1 cellular context compared by ENCODE assay signal in genomic region chr10:71736570-71737355, GRCh38.
TF ChIP-seq lines count a peak whose summit lies in the region.

No MANE protein-coding gene starts in this region.

TF ChIP-seq in HEK293, 187 proteins besides CTCF, POLR2A, EP300 and RAD21 (continued from another document and continues in another):
- no peak for TF ChIP-seq ZNF704 (tag by site-specific recombination; IDR thresholded peaks at IDR 0.05)
- TF ChIP-seq, protein P1, sequence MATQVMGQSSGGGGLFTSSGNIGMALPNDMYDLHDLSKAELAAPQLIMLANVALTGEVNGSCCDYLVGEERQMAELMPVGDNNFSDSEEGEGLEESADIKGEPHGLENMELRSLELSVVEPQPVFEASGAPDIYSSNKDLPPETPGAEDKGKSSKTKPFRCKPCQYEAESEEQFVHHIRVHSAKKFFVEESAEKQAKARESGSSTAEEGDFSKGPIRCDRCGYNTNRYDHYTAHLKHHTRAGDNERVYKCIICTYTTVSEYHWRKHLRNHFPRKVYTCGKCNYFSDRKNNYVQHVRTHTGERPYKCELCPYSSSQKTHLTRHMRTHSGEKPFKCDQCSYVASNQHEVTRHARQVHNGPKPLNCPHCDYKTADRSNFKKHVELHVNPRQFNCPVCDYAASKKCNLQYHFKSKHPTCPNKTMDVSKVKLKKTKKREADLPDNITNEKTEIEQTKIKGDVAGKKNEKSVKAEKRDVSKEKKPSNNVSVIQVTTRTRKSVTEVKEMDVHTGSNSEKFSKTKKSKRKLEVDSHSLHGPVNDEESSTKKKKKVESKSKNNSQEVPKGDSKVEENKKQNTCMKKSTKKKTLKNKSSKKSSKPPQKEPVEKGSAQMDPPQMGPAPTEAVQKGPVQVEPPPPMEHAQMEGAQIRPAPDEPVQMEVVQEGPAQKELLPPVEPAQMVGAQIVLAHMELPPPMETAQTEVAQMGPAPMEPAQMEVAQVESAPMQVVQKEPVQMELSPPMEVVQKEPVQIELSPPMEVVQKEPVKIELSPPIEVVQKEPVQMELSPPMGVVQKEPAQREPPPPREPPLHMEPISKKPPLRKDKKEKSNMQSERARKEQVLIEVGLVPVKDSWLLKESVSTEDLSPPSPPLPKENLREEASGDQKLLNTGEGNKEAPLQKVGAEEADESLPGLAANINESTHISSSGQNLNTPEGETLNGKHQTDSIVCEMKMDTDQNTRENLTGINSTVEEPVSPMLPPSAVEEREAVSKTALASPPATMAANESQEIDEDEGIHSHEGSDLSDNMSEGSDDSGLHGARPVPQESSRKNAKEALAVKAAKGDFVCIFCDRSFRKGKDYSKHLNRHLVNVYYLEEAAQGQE (tag by site-specific recombination; IDR thresholded peaks at IDR 0.05) = no peak
- no peak for TF ChIP-seq ZNF391 (tag by site-specific recombination; IDR thresholded peaks at IDR 0.05; ENCODE audit: borderline replicate concordance, low read depth)
- no peak for TF ChIP-seq ZXDB (tag by site-specific recombination; IDR thresholded peaks at IDR 0.05)
- TF ChIP-seq, protein P2, sequence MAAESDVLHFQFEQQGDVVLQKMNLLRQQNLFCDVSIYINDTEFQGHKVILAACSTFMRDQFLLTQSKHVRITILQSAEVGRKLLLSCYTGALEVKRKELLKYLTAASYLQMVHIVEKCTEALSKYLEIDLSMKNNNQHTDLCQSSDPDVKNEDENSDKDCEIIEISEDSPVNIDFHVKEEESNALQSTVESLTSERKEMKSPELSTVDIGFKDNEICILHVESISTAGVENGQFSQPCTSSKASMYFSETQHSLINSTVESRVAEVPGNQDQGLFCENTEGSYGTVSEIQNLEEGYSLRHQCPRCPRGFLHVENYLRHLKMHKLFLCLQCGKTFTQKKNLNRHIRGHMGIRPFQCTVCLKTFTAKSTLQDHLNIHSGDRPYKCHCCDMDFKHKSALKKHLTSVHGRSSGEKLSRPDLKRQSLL (tag by site-specific recombination; IDR thresholded peaks at IDR 0.05) = no peak
- no peak for TF ChIP-seq ZNF266 (tag by site-specific recombination; IDR thresholded peaks at IDR 0.05; ENCODE audit: low read depth)
- no peak; the same call in 1 of the 2 replicates for TF ChIP-seq ZNF10 (tag by site-specific recombination; IDR thresholded peaks at IDR 0.05)
- no peak for TF ChIP-seq ZNF654 (tag by site-specific recombination; IDR thresholded peaks at IDR 0.05; ENCODE audit: low read depth)
- no peak for TF ChIP-seq ZBTB1 (tag by site-specific recombination; IDR thresholded peaks at IDR 0.05)
- TF ChIP-seq ZNF664 (tag by site-specific recombination; IDR thresholded peaks at IDR 0.05) = no peak
- TF ChIP-seq, protein P3, sequence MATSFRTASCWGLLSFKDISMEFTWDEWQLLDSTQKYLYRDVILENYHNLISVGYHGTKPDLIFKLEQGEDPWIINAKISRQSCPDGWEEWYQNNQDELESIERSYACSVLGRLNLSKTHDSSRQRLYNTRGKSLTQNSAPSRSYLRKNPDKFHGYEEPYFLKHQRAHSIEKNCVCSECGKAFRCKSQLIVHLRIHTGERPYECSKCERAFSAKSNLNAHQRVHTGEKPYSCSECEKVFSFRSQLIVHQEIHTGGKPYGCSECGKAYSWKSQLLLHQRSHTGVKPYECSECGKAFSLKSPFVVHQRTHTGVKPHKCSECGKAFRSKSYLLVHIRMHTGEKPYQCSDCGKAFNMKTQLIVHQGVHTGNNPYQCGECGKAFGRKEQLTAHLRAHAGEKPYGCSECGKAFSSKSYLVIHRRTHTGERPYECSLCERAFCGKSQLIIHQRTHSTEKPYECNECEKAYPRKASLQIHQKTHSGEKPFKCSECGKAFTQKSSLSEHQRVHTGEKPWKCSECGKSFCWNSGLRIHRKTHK (tag by site-specific recombination; IDR thresholded peaks at IDR 0.05) = no peak
- TF ChIP-seq GLI2 (tag by site-specific recombination; IDR thresholded peaks at IDR 0.05; ENCODE audit: borderline replicate concordance, low read depth) = no peak
- TF ChIP-seq ZBTB20 (tag by site-specific recombination; IDR thresholded peaks at IDR 0.05) = 0 out of 2 replicates have a peak, but pooled peaks have one; percentile 24
- no peak for TF ChIP-seq ZNF16 (tag by site-specific recombination; IDR thresholded peaks at IDR 0.05; ENCODE audit: low read depth)
- TF ChIP-seq ZNF830 (tag by site-specific recombination; IDR thresholded peaks at IDR 0.05; ENCODE audit: low read depth) = no peak
- no peak for TF ChIP-seq ZNF2 (tag by site-specific recombination; IDR thresholded peaks at IDR 0.05)
- TF ChIP-seq BCL11B (tag by site-specific recombination; IDR thresholded peaks at IDR 0.05; ENCODE audit: low read depth) = no peak
- peak; percentile 75 for TF ChIP-seq ZNF341 (tag by site-specific recombination; IDR thresholded peaks at IDR 0.05; ENCODE audit: low read depth)
- no peak for TF ChIP-seq ZFP41 (tag by site-specific recombination; IDR thresholded peaks at IDR 0.05; ENCODE audit: borderline replicate concordance)
- TF ChIP-seq ZNF19 (tag by site-specific recombination; IDR thresholded peaks at IDR 0.05; ENCODE audit: low read depth) = no peak
- no peak for TF ChIP-seq ZNF394 (tag by site-specific recombination; IDR thresholded peaks at IDR 0.05; ENCODE audit: borderline replicate concordance)
- no peak for TF ChIP-seq ZNF529 (tag by site-specific recombination; IDR thresholded peaks at IDR 0.05; ENCODE audit: insufficient replicate concordance)
- no peak for TF ChIP-seq ZNF561 (tag by site-specific recombination; IDR thresholded peaks at IDR 0.05; ENCODE audit: borderline replicate concordance)
- no peak for TF ChIP-seq ZNF24 (tag by site-specific recombination; IDR thresholded peaks at IDR 0.05)
- TF ChIP-seq ZNF239 (tag by site-specific recombination; IDR thresholded peaks at IDR 0.05) = no peak
- TF ChIP-seq ZBTB21 (tag by site-specific recombination; IDR thresholded peaks at IDR 0.05) = no peak
- no peak for TF ChIP-seq ZFP37 (tag by site-specific recombination; IDR thresholded peaks at IDR 0.05)
- TF ChIP-seq ZNF596 (tag by site-specific recombination; IDR thresholded peaks at IDR 0.05) = no peak
- TF ChIP-seq, protein P4, sequence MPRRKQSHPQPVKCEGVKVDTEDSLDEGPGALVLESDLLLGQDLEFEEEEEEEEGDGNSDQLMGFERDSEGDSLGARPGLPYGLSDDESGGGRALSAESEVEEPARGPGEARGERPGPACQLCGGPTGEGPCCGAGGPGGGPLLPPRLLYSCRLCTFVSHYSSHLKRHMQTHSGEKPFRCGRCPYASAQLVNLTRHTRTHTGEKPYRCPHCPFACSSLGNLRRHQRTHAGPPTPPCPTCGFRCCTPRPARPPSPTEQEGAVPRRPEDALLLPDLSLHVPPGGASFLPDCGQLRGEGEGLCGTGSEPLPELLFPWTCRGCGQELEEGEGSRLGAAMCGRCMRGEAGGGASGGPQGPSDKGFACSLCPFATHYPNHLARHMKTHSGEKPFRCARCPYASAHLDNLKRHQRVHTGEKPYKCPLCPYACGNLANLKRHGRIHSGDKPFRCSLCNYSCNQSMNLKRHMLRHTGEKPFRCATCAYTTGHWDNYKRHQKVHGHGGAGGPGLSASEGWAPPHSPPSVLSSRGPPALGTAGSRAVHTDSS (tag by site-specific recombination; IDR thresholded peaks at IDR 0.05) = no peak
- no peak for TF ChIP-seq FEZF1 (tag by site-specific recombination; IDR thresholded peaks at IDR 0.05)
- TF ChIP-seq SALL2 (tag by site-specific recombination; IDR thresholded peaks at IDR 0.05; ENCODE audit: borderline replicate concordance) = no peak
- TF ChIP-seq SCRT2 (tag by site-specific recombination; IDR thresholded peaks at IDR 0.05) = no peak
- no peak for TF ChIP-seq ZNF768 (tag by site-specific recombination; IDR thresholded peaks at IDR 0.05)
- no peak for TF ChIP-seq ZNF148 (tag by site-specific recombination; IDR thresholded peaks at IDR 0.05; ENCODE audit: borderline replicate concordance)
- TF ChIP-seq PRDM1 (tag by site-specific recombination; IDR thresholded peaks at IDR 0.05) = no peak
- TF ChIP-seq ZNF843 (tag by site-specific recombination; IDR thresholded peaks at IDR 0.05) = 0 out of 2 replicates have a peak, but pooled peaks have one; percentile 23
- TF ChIP-seq, protein P5, sequence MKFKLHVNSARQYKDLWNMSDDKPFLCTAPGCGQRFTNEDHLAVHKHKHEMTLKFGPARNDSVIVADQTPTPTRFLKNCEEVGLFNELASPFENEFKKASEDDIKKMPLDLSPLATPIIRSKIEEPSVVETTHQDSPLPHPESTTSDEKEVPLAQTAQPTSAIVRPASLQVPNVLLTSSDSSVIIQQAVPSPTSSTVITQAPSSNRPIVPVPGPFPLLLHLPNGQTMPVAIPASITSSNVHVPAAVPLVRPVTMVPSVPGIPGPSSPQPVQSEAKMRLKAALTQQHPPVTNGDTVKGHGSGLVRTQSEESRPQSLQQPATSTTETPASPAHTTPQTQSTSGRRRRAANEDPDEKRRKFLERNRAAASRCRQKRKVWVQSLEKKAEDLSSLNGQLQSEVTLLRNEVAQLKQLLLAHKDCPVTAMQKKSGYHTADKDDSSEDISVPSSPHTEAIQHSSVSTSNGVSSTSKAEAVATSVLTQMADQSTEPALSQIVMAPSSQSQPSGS (tag by site-specific recombination; IDR thresholded peaks at IDR 0.05; ENCODE audit: low read depth) = no peak
- no peak for TF ChIP-seq SCRT1 (tag by site-specific recombination; IDR thresholded peaks at IDR 0.05; ENCODE audit: borderline replicate concordance)
- peak; percentile 53 for TF ChIP-seq ZNF600 (tag by site-specific recombination; IDR thresholded peaks at IDR 0.05)
- TF ChIP-seq KLF16 (tag by site-specific recombination; IDR thresholded peaks at IDR 0.05) = no peak
- TF ChIP-seq, protein P6, sequence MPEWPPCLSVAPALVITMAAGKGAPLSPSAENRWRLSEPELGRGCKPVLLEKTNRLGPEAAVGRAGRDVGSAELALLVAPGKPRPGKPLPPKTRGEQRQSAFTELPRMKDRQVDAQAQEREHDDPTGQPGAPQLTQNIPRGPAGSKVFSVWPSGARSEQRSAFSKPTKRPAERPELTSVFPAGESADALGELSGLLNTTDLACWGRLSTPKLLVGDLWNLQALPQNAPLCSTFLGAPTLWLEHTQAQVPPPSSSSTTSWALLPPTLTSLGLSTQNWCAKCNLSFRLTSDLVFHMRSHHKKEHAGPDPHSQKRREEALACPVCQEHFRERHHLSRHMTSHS (tag by site-specific recombination; IDR thresholded peaks at IDR 0.05) = no peak
- TF ChIP-seq ZNF292 (tag by site-specific recombination; IDR thresholded peaks at IDR 0.05; ENCODE audit: borderline replicate concordance, low read depth) = no peak
- no peak for TF ChIP-seq ZNF23 (tag by site-specific recombination; IDR thresholded peaks at IDR 0.05; ENCODE audit: borderline replicate concordance)
- TF ChIP-seq ZNF404 (tag by site-specific recombination; IDR thresholded peaks at IDR 0.05) = no peak
- peak; percentile 99 for TF ChIP-seq SP7 (tag by site-specific recombination; IDR thresholded peaks at IDR 0.05)
- TF ChIP-seq ZNF221 (tag by site-specific recombination; IDR thresholded peaks at IDR 0.05; ENCODE audit: borderline replicate concordance) = no peak
- TF ChIP-seq ZNF155 (tag by site-specific recombination; IDR thresholded peaks at IDR 0.05) = no peak
- no peak for TF ChIP-seq KLF7 (tag by site-specific recombination; IDR thresholded peaks at IDR 0.05; ENCODE audit: borderline replicate concordance)
- TF ChIP-seq ZNF473 (tag by site-specific recombination; IDR thresholded peaks at IDR 0.05) = no peak
- TF ChIP-seq ZSCAN4 (tag by site-specific recombination; IDR thresholded peaks at IDR 0.05) = no peak
- no peak for TF ChIP-seq SETDB1 (IDR thresholded peaks at IDR 0.05; ENCODE audit: insufficient read length, low read length)
- TF ChIP-seq ZSCAN30 (tag by site-specific recombination; IDR thresholded peaks at IDR 0.05) = no peak
- no peak for TF ChIP-seq ZNF707 (tag by site-specific recombination; IDR thresholded peaks at IDR 0.05)
- no peak for TF ChIP-seq ZNF785 (tag by site-specific recombination; IDR thresholded peaks at IDR 0.05)
- TF ChIP-seq MEIS1 (CRISPR knock-in tag; IDR thresholded peaks at IDR 0.05; ENCODE audit: borderline replicate concordance) = no peak
